8 cellular contexts compared by ENCODE assay signal in genomic region chr17:2122641-2123302, GRCh38.
DNase-seq lines count a peak whose midpoint lies in the region; FAIRE-seq and TF ChIP-seq lines count a peak whose summit lies in the region.

No MANE protein-coding gene starts in this region.

- H3K9ac ChIP-seq in adipocyte (ENCODE audit: low read length) (peak overlapping the region; percentile 58), skeletal muscle tissue (ENCODE audit: low read depth in 1 of 3, low read length in 3 of 3) (peak overlapping the region in 2 of 3 donors; percentile 42 to 46)

- CTCF ChIA-PET in AG04450 (lab: Charles Lee) = interaction anchor here (0.7 to 2.2 kb wide), 8 partner anchors 11 to 160 kb away, joined by 3 to 14 read pairs (median 3); no protein-coding TSS in a partner anchor

- H3K36me3 ChIP-seq in adipocyte (ENCODE audit: control insufficient read depth, insufficient read depth, low read length, severe bottlenecking) (peaks cover 8% of the 10 kb centered on the region), skeletal muscle tissue (ENCODE audit: control insufficient read depth in 3 of 3, insufficient read depth in 3 of 3, low read length in 3 of 3) (peaks cover 0 to 2% (median 0%) of the 10 kb centered on the region in 3 donors)

- H3K27ac ChIP-seq in AG04450 (ENCODE audit: low read depth, low read length) (peak overlapping the region; percentile 90), skeletal muscle tissue (ENCODE audit: low read depth, low read length) (peak overlapping the region; percentile 67)

- DNase-seq in AG04450 (ENCODE audit: low read depth, low spot score) (peak; percentile 66), HuH-7 (ENCODE audit: low spot score) (peak; percentile 36), adipocyte (ENCODE audit: low read depth) (peak; percentile 31), hepatic stellate cell (ENCODE audit: low spot score) (peak; percentile 48), dedifferentiated amniotic fluid mesenchymal stem cell (ENCODE audit: extremely low spot score) (no peak), NCI-H1930 (lab: John Stamatoyannopoulos, UW) (no peak), urothelium cell line (ENCODE audit: low spot score) (no peak)

- H3K9me3 ChIP-seq in AG04450 (ENCODE audit: control insufficient read depth, insufficient read depth, low read length) (no peaks in the 10 kb centered on the region; the same call in 1 of the 2 replicates), adipocyte (ENCODE audit: control insufficient read depth, low read length) (no peaks in the 10 kb centered on the region), skeletal muscle tissue (ENCODE audit: control insufficient read depth in 3 of 3, low read length in 3 of 3) (no peaks in the 10 kb centered on the region)

- H3K27me3 ChIP-seq in AG04450 (ENCODE audit: control insufficient read depth, insufficient read depth, low read length) = no peaks in the 10 kb centered on the region
- no peaks in the 10 kb centered on the region for H3K27me3 ChIP-seq in adipocyte (replicated peaks; ENCODE audit: control insufficient read depth, insufficient read depth, low read length)
- no peaks in the 10 kb centered on the region for H3K27me3 ChIP-seq in skeletal muscle tissue (ENCODE audit: control insufficient read depth in 3 of 3, insufficient read depth in 3 of 3, low read length in 3 of 3)

- POLR2A ChIA-PET in AG04450 (lab: Yijun Ruan, JAX) = interaction anchor here (0.9 to 2.1 kb wide), 8 partner anchors 10 to 122 kb away, joined by 3 to 7 read pairs (median 6); no protein-coding TSS in a partner anchor

- peak; percentile 36 for TF ChIP-seq CTCF in AG04450 (IDR thresholded peaks at IDR 0.05; ENCODE audit: low read depth, low read length)

- H3K4me1 ChIP-seq in adipocyte (ENCODE audit: control insufficient read depth, insufficient read depth, low read length) (peaks cover 41% of the 10 kb centered on the region), skeletal muscle tissue (ENCODE audit: control insufficient read depth in 3 of 3, insufficient read depth in 3 of 3, low read length in 3 of 3) (peaks cover 23 to 25% (median 24%) of the 10 kb centered on the region in 3 donors)

- FAIRE-seq in urothelium cell line (lab: Jason Lieb, UNC) = no peak

- H3K4me3 ChIP-seq in AG04450 (ENCODE audit: low read depth, low read length) (peak overlapping the region; percentile 29), adipocyte (ENCODE audit: low read length) (peak overlapping the region; percentile 55), skeletal muscle tissue (ENCODE audit: low read length in 3 of 3) (peak overlapping the region in 2 of 3 donors; percentile 27 to 49)

Comparison
In these comparisons a context has a peak if more than half of its experiments do, and no peak if none do; other contexts are left out.
1. DNase-seq: peak in AG04450 (single experiment), HuH-7 (single experiment), adipocyte (single experiment) and hepatic stellate cell (single experiment); none in dedifferentiated amniotic fluid mesenchymal stem cell (single experiment), NCI-H1930 (0 of 2) and urothelium cell line (single experiment).
2. Peak in every context shown above with its lines, with median percentiles within 50 percentile points of each other: H3K4me3 ChIP-seq.